In the genomic region with DNA sequence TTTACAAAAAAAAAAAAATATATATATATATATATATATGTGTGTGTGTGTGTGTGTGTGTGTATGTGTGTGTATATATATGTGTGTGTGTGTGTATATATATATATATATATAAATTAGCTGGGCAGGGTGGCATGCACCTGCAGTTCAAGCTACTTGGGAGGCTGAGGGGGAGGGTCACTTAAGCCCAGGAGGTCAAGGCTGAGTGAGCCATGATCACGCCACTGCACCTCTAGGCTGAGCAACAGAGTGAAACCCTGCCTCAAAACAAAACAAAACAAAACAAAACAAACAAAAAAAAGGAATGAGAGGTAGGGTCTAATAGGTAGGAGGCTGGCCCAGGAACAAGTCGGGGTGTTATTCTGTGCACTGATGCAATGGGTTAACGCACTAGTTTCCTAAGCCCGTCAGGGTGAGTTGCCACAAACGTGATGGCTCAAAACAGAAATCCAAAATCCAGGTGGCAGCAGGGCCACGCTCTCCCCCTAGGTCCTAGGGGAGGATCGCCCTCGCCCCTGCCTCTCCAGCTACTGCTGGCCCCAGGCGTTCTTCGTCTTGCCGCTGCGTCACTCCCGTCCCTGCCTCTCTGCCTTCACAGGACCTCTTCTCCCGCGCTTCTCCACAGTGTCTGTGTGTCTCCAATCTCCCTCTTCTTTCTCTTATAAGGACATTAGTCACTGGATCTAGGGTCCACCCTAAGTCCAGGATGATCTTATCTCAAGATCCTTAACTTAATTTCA, we compare ENCODE assay signal across 2 cellular contexts. TPM values are rescaled to one million over a fixed set of nuclear protein-coding genes. Genes with fewer than 3 reads are reported as not detected.
"Had no signal": no experiment of that assay in that cellular context is flagged by ENCODE, and none has a peak within 500 bp of the region (broad histone marks: within the 10 kb centered on the region; RNA-seq: fewer than 3 reads in every experiment).

No MANE protein-coding gene starts in this region.

RNA-seq across cellular contexts. Expression of a gene that starts 24.3 kb away (rescaled TPM):
- total RNA-seq: activated CD4-positive, alpha-beta memory T cell treated with anti-CD3 and anti-CD28 coated beads for 36 hours; activated CD4-positive, alpha-beta T cell treated with anti-CD3 and anti-CD28 coated beads, Interleukin-2, amount 10 ng/mL, durations not matched to agents 7 days and 5 days had no signal
